ENCODE assay signal across 7 cellular contexts in the genomic region with DNA sequence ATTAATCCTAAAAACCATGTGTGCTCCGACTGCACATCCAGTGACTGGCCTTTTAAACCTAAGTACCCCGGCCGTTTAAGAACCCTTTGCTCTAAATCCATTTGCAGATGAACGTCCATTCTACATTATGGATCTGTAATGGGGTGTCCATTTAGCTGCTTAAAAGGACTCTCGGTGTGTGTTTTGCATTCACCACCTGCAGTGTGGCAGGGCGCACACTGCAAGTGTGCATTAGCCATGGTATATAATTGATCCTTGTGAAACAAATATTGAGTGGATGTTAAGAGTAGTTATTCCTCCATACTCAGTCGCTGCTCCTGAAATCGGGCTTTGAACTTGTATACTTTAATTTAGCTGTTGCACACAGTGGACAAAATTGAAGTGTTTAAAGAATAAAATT.
"Had no signal": no experiment of that assay in that cellular context is flagged by ENCODE, and none has a peak within 500 bp of the region (broad histone marks: within the 10 kb centered on the region; RNA-seq: fewer than 3 reads in every experiment).

No MANE protein-coding gene starts in this region.

- DNase-seq: GDM1, GF-D8 had no signal

- FAIRE-seq: GM12878, GM12891, GM12892, GM18507, GM19239 had no signal

- ATAC-seq: GM12878 had no signal

- H3K4me3 ChIP-seq: GM12878 had no signal
